Comparison of ENCODE assay signal across 18 cellular contexts in genomic region chr4:165368114-165368513, GRCh38.
"Had no signal": no experiment of that assay in that cellular context is flagged by ENCODE, and none has a peak within 500 bp of the region (broad histone marks: within the 10 kb centered on the region; RNA-seq: fewer than 3 reads in every experiment).

No MANE protein-coding gene starts in this region.

- H3K27me3 ChIP-seq: ascending aorta, left lung, sigmoid colon, upper lobe of right lung had no signal

- H3K36me3 ChIP-seq: ascending aorta, left lung, sigmoid colon, thoracic aorta, upper lobe of right lung had no signal

- H3K4me1 ChIP-seq: ascending aorta, left lung, upper lobe of right lung had no signal

- H3K9me3 ChIP-seq: ascending aorta, left lung, sigmoid colon, thoracic aorta, upper lobe of right lung had no signal

- ATAC-seq: activated CD4-positive, CD25-positive, alpha-beta regulatory T cell treated with anti-CD3 and anti-CD28 coated beads, Interleukin-2, amount 50 U/mL, for 24 hours; left lung; upper lobe of right lung had no signal

- DNase-seq: activated CD4-positive, alpha-beta T cell treated with anti-CD3 and anti-CD28 coated beads, Interleukin-2, amount 50 U/mL, for 1 hour; activated CD8-positive, alpha-beta memory T cell treated with anti-CD3 and anti-CD28 coated beads, Interleukin-2, amount 50 U/mL, for 48 hours; activated effector memory CD4-positive, alpha-beta T cell treated with Interleukin-2 at 50 U/mL for 16 hours; activated naive CD4-positive, alpha-beta T cell treated with anti-CD3 and anti-CD28 coated beads, Interleukin-2, amount 10 ng/mL, durations not matched to agents 7 days and 5 days; activated T-cell treated with anti-CD3 and anti-CD28 coated beads, Interleukin-2, amount 50 U/mL, for 48 hours; erythroblast; head of caudate nucleus; left lung; midbrain; nephron progenitor cell; nucleus accumbens; sigmoid colon; stimulated activated CD4-positive, alpha-beta T cell treated with anti-CD3 and anti-CD28 coated beads, Interleukin-4, amount 100 ng/mL, for 24 hours; upper lobe of right lung had no signal

- H3K27ac ChIP-seq: ascending aorta, coronary artery, left lung, sigmoid colon, thoracic aorta, upper lobe of right lung had no signal

- H3K4me3 ChIP-seq: ascending aorta, coronary artery, left lung, sigmoid colon, thoracic aorta, upper lobe of right lung had no signal
